In genomic region chrX:56733459-56734046, GRCh38 we compare ENCODE assay signal across 7 cellular contexts. TPM values are rescaled to one million over a fixed set of nuclear protein-coding genes. Genes with fewer than 3 reads are reported as not detected.
A peak's percentile ranks its signal among the peaks of the same experiment; 100 is the strongest.
DNase-seq lines count a peak whose midpoint lies in the region; ATAC-seq, FAIRE-seq and TF ChIP-seq lines count a peak whose summit lies in the region.

No MANE protein-coding gene starts in this region.

- no peak overlapping the region for H3K27ac ChIP-seq in OCI-LY3 (ENCODE audit: low read length)

- H3K27me3 ChIP-seq in OCI-LY3 (ENCODE audit: low read depth, low read length): no peaks in the 10 kb centered on the region

- H3K4me1 ChIP-seq in OCI-LY3 (ENCODE audit: low read length): peaks cover 4% of the 10 kb centered on the region; the same call in 1 of the 2 replicates

- H3K9ac ChIP-seq in OCI-LY3 (ENCODE audit: low read length): no peak overlapping the region

- no peak overlapping the region for H3K4me3 Mint-ChIP-seq in activated T-helper 1 cell treated with anti-CD3 and anti-CD28 coated beads, Interleukin-12 subunit alpha, Interleukin-12 subunit beta, Interleukin-2, Interleukin-4 antibody, amounts not matched to agents 30 ng/mL and 10 ng/mL and 1 ng/mL, durations not matched to agents 14 hours and 24 hours and 36 hours

- peaks cover 32% of the 10 kb centered on the region for H3K79me2 ChIP-seq in OCI-LY3 (ENCODE audit: low read length)

- no peak overlapping the region for H2AFZ ChIP-seq in OCI-LY3 (ENCODE audit: low read depth, low read length)

- no peaks in the 10 kb centered on the region for H3K9me3 Mint-ChIP-seq in activated T-helper 1 cell treated with anti-CD3 and anti-CD28 coated beads, Interleukin-12 subunit alpha, Interleukin-12 subunit beta, Interleukin-2, Interleukin-4 antibody, amounts not matched to agents 30 ng/mL and 10 ng/mL and 1 ng/mL, durations not matched to agents 14 hours and 24 hours and 36 hours

- H3K36me3 Mint-ChIP-seq in activated T-helper 1 cell treated with anti-CD3 and anti-CD28 coated beads, Interleukin-12 subunit alpha, Interleukin-12 subunit beta, Interleukin-2, Interleukin-4 antibody, amounts not matched to agents 30 ng/mL and 10 ng/mL and 1 ng/mL, durations not matched to agents 14 hours and 24 hours and 36 hours (ENCODE audit: low read depth): peaks cover 16% of the 10 kb centered on the region

- no peaks in the 10 kb centered on the region for H3K36me3 ChIP-seq in OCI-LY3 (replicated peaks; ENCODE audit: low read depth, low read length)

- H3K27me3 Mint-ChIP-seq in activated T-helper 1 cell treated with anti-CD3 and anti-CD28 coated beads, Interleukin-12 subunit alpha, Interleukin-12 subunit beta, Interleukin-2, Interleukin-4 antibody, amounts not matched to agents 30 ng/mL and 10 ng/mL and 1 ng/mL, durations not matched to agents 14 hours and 24 hours and 36 hours (ENCODE audit: insufficient read depth): no peaks in the 10 kb centered on the region

- FAIRE-seq in frontal cortex (lab: Jason Lieb, UNC): no peak

- DNase-seq in GM03348 (ENCODE audit: low spot score) (peak; percentile 18), frontal cortex (ENCODE audit: low spot score in 2 of 2) (peak; percentile 12 to 20), putamen (ENCODE audit: low spot score) (peak; percentile 39)
- peak; percentile 12 for DNase-seq in activated T-helper 1 cell treated with anti-CD3 and anti-CD28 coated beads, Interleukin-12 subunit alpha, Interleukin-12 subunit beta, Interleukin-2, Interleukin-4 antibody, amounts not matched to agents 30 ng/mL and 10 ng/mL and 1 ng/mL, durations not matched to agents 14 hours and 24 hours and 36 hours (ENCODE audit: low spot score)

- H3K9me3 ChIP-seq in OCI-LY3 (ENCODE audit: insufficient read depth, low read length): no peaks in the 10 kb centered on the region

- no peak overlapping the region for H3K4me2 ChIP-seq in OCI-LY3 (ENCODE audit: low read length)

- peak; percentile 56 for TF ChIP-seq CTCF in OCI-LY3 (IDR thresholded peaks at IDR 0.05; ENCODE audit: low read depth, low read length)

- H4K20me1 ChIP-seq in OCI-LY3 (ENCODE audit: insufficient read depth, low read length): no peaks in the 10 kb centered on the region

- peak; percentile 40 for ATAC-seq in HG02623 (IDR thresholded peaks at IDR 0.05; ENCODE audit: unreplicated experiment)
- no peak for ATAC-seq in HG03460 (IDR thresholded peaks at IDR 0.05; ENCODE audit: unreplicated experiment)

- H3K4me1 Mint-ChIP-seq in activated T-helper 1 cell treated with anti-CD3 and anti-CD28 coated beads, Interleukin-12 subunit alpha, Interleukin-12 subunit beta, Interleukin-2, Interleukin-4 antibody, amounts not matched to agents 30 ng/mL and 10 ng/mL and 1 ng/mL, durations not matched to agents 14 hours and 24 hours and 36 hours (ENCODE audit: low read depth): peaks cover 12% of the 10 kb centered on the region

- intact Hi-C loops in activated T-helper 1 cell treated with anti-CD3 and anti-CD28 coated beads, Interleukin-12 subunit alpha, Interleukin-12 subunit beta, Interleukin-2, Interleukin-4 antibody, amounts not matched to agents 30 ng/mL and 10 ng/mL and 1 ng/mL, durations not matched to agents 14 hours and 24 hours and 36 hours (cut with micrococcal nuclease): loop anchor here (5.0 kb wide), 1 partner anchor 826 kb away; no protein-coding TSS in a partner anchor

- H3K27ac Mint-ChIP-seq in activated T-helper 1 cell treated with anti-CD3 and anti-CD28 coated beads, Interleukin-12 subunit alpha, Interleukin-12 subunit beta, Interleukin-2, Interleukin-4 antibody, amounts not matched to agents 30 ng/mL and 10 ng/mL and 1 ng/mL, durations not matched to agents 14 hours and 24 hours and 36 hours: peak overlapping the region; percentile 40

- H3K4me3 ChIP-seq in OCI-LY3 (ENCODE audit: low read length): no peak overlapping the region

RNA-seq across cellular contexts. Expression of gene NBDY, which starts 4.5 kb away (rescaled TPM):
- total RNA-seq in activated T-helper 1 cell treated with anti-CD3 and anti-CD28 coated beads, Interleukin-12 subunit alpha, Interleukin-12 subunit beta, Interleukin-2, Interleukin-4 antibody, amounts not matched to agents 30 ng/mL and 10 ng/mL and 1 ng/mL, durations not matched to agents 14 hours and 24 hours and 36 hours: 29.3 and 36.7 TPM in 2 replicates
- 8.6 TPM for total RNA-seq in frontal cortex
